24 cellular contexts compared by ENCODE assay signal in genomic region chr3:69817988-69818387, GRCh38.
"Had no signal": no experiment of that assay in that cellular context is flagged by ENCODE, and none has a peak within 500 bp of the region (broad histone marks: within the 10 kb centered on the region; RNA-seq: fewer than 3 reads in every experiment).

No MANE protein-coding gene starts in this region.

- H3K27ac ChIP-seq: colonic mucosa, epithelial cell of prostate, esophagus squamous epithelium, neutrophil, thoracic aorta, uterus, WERI-Rb-1 had no signal

- H3K27me3 ChIP-seq: colonic mucosa, esophagus squamous epithelium, neutrophil, uterus had no signal

- H3K9me3 ChIP-seq: colonic mucosa, esophagus squamous epithelium, neutrophil, thoracic aorta, uterus had no signal

- H3K4me3 ChIP-seq: colonic mucosa, esophagus squamous epithelium, skin epidermis, thoracic aorta, uterus had no signal

- H3K36me3 ChIP-seq: colonic mucosa, esophagus squamous epithelium, neutrophil, thoracic aorta, uterus, WERI-Rb-1 had no signal

- H3K4me1 ChIP-seq: colonic mucosa had no signal

- DNase-seq: activated CD4-positive, alpha-beta T cell treated with anti-CD3 and anti-CD28 coated beads for 48 hours; activated CD4-positive, alpha-beta T cell treated with anti-CD3 and anti-CD28 coated beads, Interleukin-2, amount 50 U/mL, for 48 hours; activated CD8-positive, alpha-beta memory T cell treated with anti-CD3 and anti-CD28 coated beads for 24 hours; activated effector memory CD4-positive, alpha-beta T cell treated with Interleukin-2 at 50 U/mL for 16 hours; activated naive CD4-positive, alpha-beta T cell treated with Interleukin-2 at 50 U/mL for 16 hours; anterior cingulate cortex; cerebellar nuclear complex; colonic mucosa; effector CD8-positive, alpha-beta T cell; esophagus squamous epithelium; foreskin melanocyte; naive B cell; nephron progenitor cell; stimulated activated CD4-positive, alpha-beta T cell treated with anti-CD3 and anti-CD28 coated beads, Interleukin-12 subunit alpha, Interleukin-12 subunit beta, amount 100 ng/mL, for 4 hours; stimulated activated CD4-positive, alpha-beta T cell treated with anti-CD3 and anti-CD28 coated beads, Interleukin-4, amount 100 ng/mL, for 1 hour; trophoblast cell; uterus; WERI-Rb-1 had no signal

- ATAC-seq: activated CD4-positive, CD25-positive, alpha-beta regulatory T cell treated with anti-CD3 and anti-CD28 coated beads, Interleukin-2, amount 50 U/mL, for 24 hours; sciatic nerve had no signal
